19 cellular contexts compared by ENCODE assay signal in the genomic region with DNA sequence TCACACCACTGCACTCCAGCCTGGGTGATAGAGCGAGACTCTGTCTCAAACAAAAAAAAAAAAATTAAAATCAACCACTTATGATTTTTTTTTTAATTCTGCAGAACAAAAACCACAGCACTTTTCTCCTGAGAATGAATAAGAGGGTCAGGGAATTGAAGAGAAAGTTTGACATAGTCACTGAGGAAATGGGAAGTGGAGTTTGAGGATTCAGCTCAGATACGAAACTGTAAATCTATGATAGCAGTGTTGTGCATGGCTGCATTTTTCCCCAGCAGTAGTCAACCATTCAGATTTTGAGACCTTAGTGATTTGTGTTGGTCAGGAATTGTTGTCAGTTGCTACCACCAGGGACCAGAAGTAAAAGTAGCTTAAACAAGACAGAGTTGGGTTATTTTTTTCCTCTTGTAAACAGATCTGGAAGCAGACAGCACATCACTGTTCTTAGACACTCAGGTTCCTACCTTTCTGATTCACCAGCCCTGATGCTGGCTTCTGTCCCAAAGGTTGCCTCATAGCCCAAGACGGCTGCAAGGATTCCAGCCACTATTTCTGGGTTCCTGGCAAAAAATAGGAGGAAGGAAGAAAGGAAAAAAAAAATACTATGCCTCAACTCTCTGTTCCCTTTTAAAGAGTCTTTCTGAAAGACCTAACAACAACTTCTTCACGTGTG. TPM values are rescaled to one million over a fixed set of nuclear protein-coding genes. Genes with fewer than 3 reads are reported as not detected.
DNase-seq lines count a peak whose midpoint lies in the region; ATAC-seq and TF ChIP-seq lines count a peak whose summit lies in the region.
"Had no signal": no experiment of that assay in that cellular context is flagged by ENCODE, and none has a peak within 500 bp of the region (broad histone marks: within the 10 kb centered on the region; RNA-seq: fewer than 3 reads in every experiment).

No MANE protein-coding gene starts in this region.

- TF ChIP-seq CTCF in BE2C (IDR thresholded peaks at IDR 0.05; ENCODE audit: low read depth, low read length) = no peak

- peak overlapping the region in 2 of 8 donors; percentile 61 to 69 for H3K4me3 Mint-ChIP-seq in naive B cell
- H3K4me3 Mint-ChIP-seq: CD4-positive, alpha-beta memory T cell had no signal

- peaks cover 45 to 54% (median 50%) of the 10 kb centered on the region in 3 donors for H3K4me1 Mint-ChIP-seq in naive B cell

- no peaks in the 10 kb centered on the region for H3K9me3 Mint-ChIP-seq in naive B cell
- H3K9me3 Mint-ChIP-seq: CD4-positive, alpha-beta memory T cell had no signal

- peak overlapping the region in 10 of 11 experiments; percentile 32 to 96 (median 64); a peak in 18 of 22 replicates for H3K27ac ChIP-seq in BLaER1 treated with 17β-estradiol and CSF1 and Interleukin-3, amounts not matched to agents 10 nM and 100 nM
- H3K27ac ChIP-seq in Karpas-422 (ENCODE audit: low read length) = no peak overlapping the region
- H3K27ac ChIP-seq: A549, KMS-11, PC-9, SJSA1 had no signal

- H3K9ac ChIP-seq in BLaER1 treated with 17β-estradiol and CSF1 and Interleukin-3, amounts not matched to agents 10 nM and 100 nM = peak overlapping the region in 8 of 11 experiments; percentile 5 to 58 (median 31); a peak in 11 of 22 replicates
- H3K9ac ChIP-seq in Karpas-422 (ENCODE audit: low read length) = no peak overlapping the region
- H3K9ac ChIP-seq: KMS-11 had no signal

- no peaks in the 10 kb centered on the region for H3K9me2 ChIP-seq in Karpas-422 (replicated peaks; ENCODE audit: insufficient read depth, low read length)

- H3K27me3 Mint-ChIP-seq in naive B cell = no peaks in the 10 kb centered on the region

- peaks cover 63 to 98% (median 77%) of the 10 kb centered on the region in 10 experiments for H3K4me1 ChIP-seq in BLaER1 treated with 17β-estradiol and CSF1 and Interleukin-3, amounts not matched to agents 10 nM and 100 nM
- H3K4me1 ChIP-seq in Karpas-422 (ENCODE audit: low read length) (peaks cover 43% of the 10 kb centered on the region), BE2C (no peaks in the 10 kb centered on the region)
- H3K4me1 ChIP-seq: A549, SJSA1 had no signal

- peaks cover 0 to 40% (median 0%) of the 10 kb centered on the region in 11 experiments; a peak in 2 of 22 replicates for H4K20me1 ChIP-seq in BLaER1 treated with 17β-estradiol and CSF1 and Interleukin-3, amounts not matched to agents 10 nM and 100 nM
- no peaks in the 10 kb centered on the region for H4K20me1 ChIP-seq in Karpas-422 (ENCODE audit: insufficient read depth, low read depth, low read length)

- ATAC-seq in naive B cell (ENCODE audit: low read depth in 2 of 2) (peak in 1 of 2 donors; percentile 16), HG02885 (IDR thresholded peaks at IDR 0.05; ENCODE audit: poor library complexity, unreplicated experiment) (no peak)
- ATAC-seq: A549 had no signal

- H2AFZ ChIP-seq in Karpas-422 (ENCODE audit: low read length) = no peak overlapping the region
- H2AFZ ChIP-seq: PC-9 had no signal

- peak overlapping the region in 5 of 6 donors; percentile 16 to 70 (median 57) for H3K27ac Mint-ChIP-seq in naive B cell
- H3K27ac Mint-ChIP-seq: CD4-positive, alpha-beta memory T cell had no signal

- H3K27me3 ChIP-seq in BLaER1 treated with 17β-estradiol and CSF1 and Interleukin-3, amounts not matched to agents 10 nM and 100 nM = no peaks in the 10 kb centered on the region
- H3K27me3 ChIP-seq in Karpas-422 (ENCODE audit: low read length) (no peaks in the 10 kb centered on the region), BE2C (no peaks in the 10 kb centered on the region)
- H3K27me3 ChIP-seq: MG63 had no signal

- H3K9me3 ChIP-seq in BLaER1 treated with 17β-estradiol and CSF1 and Interleukin-3, amounts not matched to agents 10 nM and 100 nM (replicated peaks in 1 of 11) = no peaks in the 10 kb centered on the region
- no peaks in the 10 kb centered on the region for H3K9me3 ChIP-seq in Karpas-422 (ENCODE audit: low read length)
- no peaks in the 10 kb centered on the region for H3K9me3 ChIP-seq in BE2C
- H3K9me3 ChIP-seq: A549, MG63, SJSA1 had no signal

- peak overlapping the region; percentile 40 to 95 (median 69) for H3K4me2 ChIP-seq in BLaER1 treated with 17β-estradiol and CSF1 and Interleukin-3, amounts not matched to agents 10 nM and 100 nM
- peak overlapping the region; percentile 9 for H3K4me2 ChIP-seq in Karpas-422 (ENCODE audit: low read depth, low read length, poor library complexity, severe bottlenecking)
- H3K4me2 ChIP-seq: A549, KMS-11, PC-9 had no signal

- 0 out of 20 replicates have a peak overlapping the region, but pooled peaks of 1 of the 10 experiments have one; percentile 18 for H3K4me3 ChIP-seq in BLaER1 treated with 17β-estradiol and CSF1 and Interleukin-3, amounts not matched to agents 10 nM and 100 nM
- no peak overlapping the region for H3K4me3 ChIP-seq in Karpas-422 (ENCODE audit: low read length)
- no peak overlapping the region for H3K4me3 ChIP-seq in BE2C (ENCODE audit: low read depth, low read length)
- H3K4me3 ChIP-seq: A549, MG63, PC-9, SJSA1 had no signal

- no peak for DNase-seq in Karpas-422
- peak; percentile 5 for DNase-seq in amniotic epithelial cell (ENCODE audit: low read depth)
- DNase-seq in naive B cell = no peak
- no peak for DNase-seq in activated CD4-positive, alpha-beta T cell treated with anti-CD3 and anti-CD28 coated beads, Interleukin-2, amount 50 U/mL, for 4 hours
- DNase-seq in NCI-H69 (lab: John Stamatoyannopoulos, UW) = no peak
- DNase-seq in BE2C = no peak
- DNase-seq: Calu3; CD4-positive, alpha-beta memory T cell; MG63; NCI-H1417; NCI-H1930; NCI-H2171 treated with DMSO at 0.1 percent for 48 hours; NCI-H774; PC-9 had no signal

- H3K79me2 ChIP-seq in Karpas-422 (ENCODE audit: low read length) = no peaks in the 10 kb centered on the region

- no peaks in the 10 kb centered on the region for H3K36me3 Mint-ChIP-seq in naive B cell
- H3K36me3 Mint-ChIP-seq: CD4-positive, alpha-beta memory T cell had no signal

- H3K36me3 ChIP-seq in BLaER1 treated with 17β-estradiol and CSF1 and Interleukin-3, amounts not matched to agents 10 nM and 100 nM = peaks cover 0 to 54% (median 0%) of the 10 kb centered on the region in 11 experiments; a peak in 5 of 22 replicates
- no peaks in the 10 kb centered on the region for H3K36me3 ChIP-seq in Karpas-422 (ENCODE audit: insufficient read depth, low read length)
- H3K36me3 ChIP-seq in BE2C = no peaks in the 10 kb centered on the region
- H3K36me3 ChIP-seq: MG63, SJSA1 had no signal

RNA-seq across cellular contexts. Expression of a gene that starts 20.1 kb away (rescaled TPM):
- 2.3 and 2.4 TPM in 2 replicates for total RNA-seq in Karpas-422 (2014; rRNA removed; shearing (Covaris generic); ENCODE audit: low replicate concordance)
- polyA plus RNA-seq in naive B cell (ENCODE audit: low read depth in 6 of 6) = 1 to 10 TPM in 1 of 6 donors, under 1 TPM in 4, not detected in 1; 0.53 to 1.8 (median 0.53) TPM
- 3.0 TPM for polyA plus RNA-seq in BE2C (2012; ENCODE audit: insufficient read depth, insufficient read length, low read depth)

RNA-seq across cellular contexts. Expression of a gene that starts 35.1 kb away (rescaled TPM):
- 3.0 and 8.8 TPM in 2 replicates for total RNA-seq in Karpas-422 (2014; rRNA removed; shearing (Covaris generic); ENCODE audit: low replicate concordance)
- 10 to 100 TPM in 5 of 6 donors, 1 to 10 TPM in 1; 9.4 to 24.9 (median 13.3) TPM for polyA plus RNA-seq in naive B cell (ENCODE audit: low read depth in 6 of 6)
- polyA plus RNA-seq in BE2C (2012; ENCODE audit: insufficient read depth, insufficient read length, low read depth) = 1.0 TPM

RNA-seq across cellular contexts. Expression of a gene that starts 35.5 kb away (rescaled TPM):
- 58.9 and 98.2 TPM in 2 replicates for total RNA-seq in Karpas-422 (2014; rRNA removed; shearing (Covaris generic); ENCODE audit: low replicate concordance)
- polyA plus RNA-seq in naive B cell (ENCODE audit: low read depth in 6 of 6) = 10 to 100 TPM in 2 of 6 donors, 1 to 10 TPM in 4; 3.5 to 28.7 (median 7.0) TPM
- polyA plus RNA-seq in BE2C (2012; ENCODE audit: insufficient read depth, insufficient read length, low read depth) = 154 TPM

RNA-seq across cellular contexts. Expression of a gene that starts 36.3 kb away (rescaled TPM):
- total RNA-seq in Karpas-422 (2014; rRNA removed; shearing (Covaris generic); ENCODE audit: low replicate concordance) = 28.4 and 40.4 TPM in 2 replicates
- 10 to 100 TPM; 10.9 to 24.6 (median 19.5) TPM for polyA plus RNA-seq in naive B cell (ENCODE audit: low read depth in 6 of 6)
- 78.8 TPM for polyA plus RNA-seq in BE2C (2012; ENCODE audit: insufficient read depth, insufficient read length, low read depth)

RNA-seq across cellular contexts. Expression of a gene that starts 42.9 kb away (rescaled TPM):
- total RNA-seq in Karpas-422 (2014; rRNA removed; shearing (Covaris generic); ENCODE audit: low replicate concordance) = 25.9 and 106 TPM in 2 replicates
- 10 to 100 TPM; 21.8 to 46.8 (median 27.5) TPM for polyA plus RNA-seq in naive B cell (ENCODE audit: low read depth in 6 of 6)
- polyA plus RNA-seq in BE2C (2012; ENCODE audit: insufficient read depth, insufficient read length, low read depth) = 138 TPM
